14 cellular contexts compared by ENCODE assay signal in the genomic region with DNA sequence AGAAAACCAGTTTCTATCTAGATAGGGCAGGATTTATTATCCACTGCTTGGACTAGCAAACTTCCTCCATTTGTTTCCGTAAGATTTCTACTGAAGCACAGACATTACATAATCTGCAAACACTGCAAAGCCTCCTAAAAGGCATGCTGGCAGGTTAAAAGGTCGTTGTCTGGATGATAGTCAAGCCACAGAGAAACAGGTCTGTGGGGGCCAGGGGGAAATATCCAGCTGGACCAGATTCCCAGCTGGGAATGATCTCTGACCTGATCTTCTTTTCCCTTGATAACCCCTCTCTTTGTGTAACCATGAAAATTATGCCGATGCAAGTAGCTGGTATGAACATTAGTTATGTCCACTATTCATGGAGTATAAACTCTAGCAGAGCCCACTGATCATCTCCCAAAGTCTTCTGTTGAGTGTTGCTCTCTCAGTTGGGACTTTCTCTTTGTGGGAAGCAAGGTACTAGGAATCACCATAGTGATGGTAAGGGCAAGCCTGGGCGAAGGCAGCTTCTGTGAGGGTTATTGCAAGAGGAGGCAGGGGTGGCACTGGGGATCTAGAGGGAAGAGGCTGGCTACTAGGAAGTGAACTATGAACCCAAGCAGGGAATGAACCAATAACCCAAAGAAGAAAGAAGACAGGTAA.
DNase-seq lines count a peak whose midpoint lies in the region; ATAC-seq and TF ChIP-seq lines count a peak whose summit lies in the region.
"Had no signal": no experiment of that assay in that cellular context is flagged by ENCODE, and none has a peak within 500 bp of the region (broad histone marks: within the 10 kb centered on the region; RNA-seq: fewer than 3 reads in every experiment).

No MANE protein-coding gene starts in this region.

- POLR2A ChIA-PET in naive thymus-derived CD8-positive, alpha-beta T cell (lab: Charles Lee) = no interaction called here

- no peaks in the 10 kb centered on the region for H3K27me3 Mint-ChIP-seq in neural crest cell (ENCODE audit: low read depth)
- H3K27me3 Mint-ChIP-seq in naive thymus-derived CD8-positive, alpha-beta T cell = no peaks in the 10 kb centered on the region
- H3K27me3 Mint-ChIP-seq: CD8-positive, alpha-beta memory T cell had no signal

- H3K4me1 ChIP-seq in psoas muscle = no peaks in the 10 kb centered on the region

- peak overlapping the region; percentile 3 for H3K27ac Mint-ChIP-seq in neural crest cell (ENCODE audit: unreplicated experiment)
- H3K27ac Mint-ChIP-seq in naive thymus-derived CD8-positive, alpha-beta T cell = peak overlapping the region in 3 of 10 donors; percentile 4 to 78 (median 66)

- ATAC-seq in GM21367 (IDR thresholded peaks at IDR 0.05; ENCODE audit: unreplicated experiment) = no peak
- ATAC-seq in naive thymus-derived CD8-positive, alpha-beta T cell = no peak
- no peak for ATAC-seq in HG02885 (IDR thresholded peaks at IDR 0.05; ENCODE audit: poor library complexity, unreplicated experiment)
- ATAC-seq in psoas muscle = no peak
- ATAC-seq: activated naive CD4-positive, alpha-beta T cell treated with anti-CD3 and anti-CD28 coated beads, Interleukin-2, amount 50 U/mL, for 72 hours; GM12878; PC-3 had no signal

- no peaks in the 10 kb centered on the region for H3K36me3 ChIP-seq in psoas muscle (ENCODE audit: insufficient read depth in 1 of 2, low read depth in 1 of 2)

- H3K4me3 ChIP-seq in epithelial cell of esophagus (ENCODE audit: low read length) (no peak overlapping the region), psoas muscle (no peak overlapping the region)
- H3K4me3 ChIP-seq: GM12878 had no signal

- H3K27me3 ChIP-seq in psoas muscle (ENCODE audit: insufficient read depth in 3 of 3, low read length in 2 of 3) = no peaks in the 10 kb centered on the region

- 43 to 57% (median 51%) methylated on average over 4 of the region's 4 CpGs for WGBS in psoas muscle, 3 donors

- DNase-seq in HT-29 (ENCODE audit: low spot score) (peak; percentile 25), SKM-1 (lab: John Stamatoyannopoulos, UW; ENCODE audit: unreplicated experiment) (peak; percentile 49), epithelial cell of esophagus (ENCODE audit: low read depth) (peak; percentile 77), neural crest cell (ENCODE audit: low read depth, low spot score) (no peak), psoas muscle (no peak)
- no peak for DNase-seq in naive thymus-derived CD8-positive, alpha-beta T cell
- DNase-seq: activated CD4-positive, alpha-beta T cell treated with anti-CD3 and anti-CD28 coated beads for 48 hours; CD8-positive, alpha-beta memory T cell; NCI-H1048; PC-3 had no signal

- peaks cover 19% of the 10 kb centered on the region for H3K36me3 Mint-ChIP-seq in neural crest cell (ENCODE audit: low read depth)
- peaks cover 12 to 58% (median 35%) of the 10 kb centered on the region in 3 donors for H3K36me3 Mint-ChIP-seq in naive thymus-derived CD8-positive, alpha-beta T cell

- TF ChIP-seq CTCF in epithelial cell of esophagus (IDR thresholded peaks at IDR 0.05; ENCODE audit: insufficient read depth, low read depth, low read length, missing control alignments) (no peak), neural crest cell (conservative IDR thresholded peaks at IDR 0.05) (no peak), psoas muscle (IDR thresholded peaks at IDR 0.05) (no peak)

- H3K27ac ChIP-seq in psoas muscle = no peak overlapping the region

- H3K4me3 Mint-ChIP-seq in neural crest cell = no peak overlapping the region
- H3K4me3 Mint-ChIP-seq in naive thymus-derived CD8-positive, alpha-beta T cell = no peak overlapping the region
- H3K4me3 Mint-ChIP-seq: CD8-positive, alpha-beta memory T cell had no signal

- intact Hi-C loops in psoas muscle (cut with DNase I) = no loop called here

- no peaks in the 10 kb centered on the region for H3K9me3 ChIP-seq in psoas muscle

- H3K9me3 Mint-ChIP-seq in neural crest cell = no peaks in the 10 kb centered on the region
- peaks cover 0 to 2% (median 0%) of the 10 kb centered on the region in 9 donors for H3K9me3 Mint-ChIP-seq in naive thymus-derived CD8-positive, alpha-beta T cell
- H3K9me3 Mint-ChIP-seq: activated naive CD4-positive, alpha-beta T cell treated with anti-CD3 and anti-CD28 coated beads, Interleukin-2, amount 50 U/mL, for 72 hours had no signal

- peaks cover 13% of the 10 kb centered on the region for H3K4me1 Mint-ChIP-seq in neural crest cell
- peaks cover 0 to 5% (median 3%) of the 10 kb centered on the region in 4 donors for H3K4me1 Mint-ChIP-seq in naive thymus-derived CD8-positive, alpha-beta T cell
- H3K4me1 Mint-ChIP-seq: CD8-positive, alpha-beta memory T cell had no signal

Comparison
In these comparisons a context has a peak if more than half of its experiments do, and no peak if none do; other contexts are left out.
1. DNase-seq: peak in HT-29 (single experiment), SKM-1 (single experiment) and epithelial cell of esophagus (single experiment); none in neural crest cell (single experiment), naive thymus-derived CD8-positive, alpha-beta T cell (0 of 10) and psoas muscle (0 of 2).